In genomic region chr2:12624911-12625598, GRCh38 we compare ENCODE assay signal across 18 cellular contexts.
DNase-seq lines count a peak whose midpoint lies in the region; ATAC-seq and TF ChIP-seq lines count a peak whose summit lies in the region.
"Had no signal": no experiment of that assay in that cellular context is flagged by ENCODE, and none has a peak within 500 bp of the region (broad histone marks: within the 10 kb centered on the region; RNA-seq: fewer than 3 reads in every experiment).

No MANE protein-coding gene starts in this region.

- no peaks in the 10 kb centered on the region for H3K9me2 ChIP-seq in PC-9 (ENCODE audit: insufficient read depth)

- H3K27me3 ChIP-seq in HUES48 (ENCODE audit: control insufficient read depth, insufficient read depth, low read length) (no peaks in the 10 kb centered on the region), PC-9 (ENCODE audit: insufficient read depth, low read depth) (no peaks in the 10 kb centered on the region), neural progenitor cell (no peaks in the 10 kb centered on the region), prostate gland (replicated peaks; ENCODE audit: insufficient read depth) (no peaks in the 10 kb centered on the region), psoas muscle (ENCODE audit: insufficient read depth in 3 of 3, low read length in 2 of 3) (no peaks in the 10 kb centered on the region)
- H3K27me3 ChIP-seq: esophagus muscularis mucosa, tibial nerve had no signal

- H3K9ac ChIP-seq in HUES48 (ENCODE audit: low read depth, low read length) (no peak overlapping the region), neural progenitor cell (no peak overlapping the region)

- H3K27ac Mint-ChIP-seq in neural progenitor cell: no peak overlapping the region
- H3K27ac Mint-ChIP-seq: activated CD4-positive, alpha-beta T cell treated with anti-CD3 and anti-CD28 coated beads, Interleukin-2, amount 10 ng/mL, durations not matched to agents 7 days and 5 days; stimulated activated naive CD8-positive, alpha-beta T cell treated with anti-CD3 and anti-CD28 coated beads, Interleukin-15, Interleukin-2, amounts not matched to agents 100 ng/mL and 50 ng/mL, for 24 hours had no signal

- H3F3A ChIP-seq in PC-9 (ENCODE audit: insufficient read depth, low read depth): no peaks in the 10 kb centered on the region
- peaks cover 14% of the 10 kb centered on the region for H3F3A ChIP-seq in neural progenitor cell (ENCODE audit: low read depth)

- POLR2A ChIA-PET in PC-9 (lab: Charles Lee; ENCODE audit: unreplicated experiment): no interaction called here

- BruUV-seq in PC-9 (replicated peaks; lab: Mats Ljungman, UMichigan): no TSS peak

- no peaks in the 10 kb centered on the region for H3K36me3 Mint-ChIP-seq in neural progenitor cell

- DNase-seq in PC-9 (no peak), iPS DF 19.7 (ENCODE audit: low read depth, low spot score) (peak; percentile 40), neural progenitor cell (ENCODE audit: low spot score) (peak; percentile 67), prostate gland (ENCODE audit: low spot score) (no peak), psoas muscle (no peak)
- no peak for DNase-seq in activated CD4-positive, alpha-beta T cell treated with anti-CD3 and anti-CD28 coated beads, Interleukin-2, amount 50 U/mL, for 48 hours
- DNase-seq: activated CD4-positive, alpha-beta T cell treated with anti-CD3 and anti-CD28 coated beads, Interleukin-2, amount 10 ng/mL, durations not matched to agents 7 days and 5 days; activated CD8-positive, alpha-beta memory T cell treated with anti-CD3 and anti-CD28 coated beads, Interleukin-2, amount 50 U/mL, for 48 hours; activated effector memory CD4-positive, alpha-beta T cell treated with anti-CD3 and anti-CD28 coated beads, Interleukin-2, amount 50 U/mL, for 16 hours; AML-193; effector CD4-positive, alpha-beta T cell; kidney; posterior cingulate gyrus; stimulated activated CD4-positive, alpha-beta T cell treated with anti-CD3 and anti-CD28 coated beads, Interleukin-2, amount 100 ng/mL, for 24 hours had no signal

- peaks cover 14% of the 10 kb centered on the region for H3K4me1 Mint-ChIP-seq in neural progenitor cell

- ATAC-seq in psoas muscle: no peak

- peaks cover 25% of the 10 kb centered on the region for H3K4me1 ChIP-seq in HUES48 (ENCODE audit: control insufficient read depth, insufficient read depth, low read length)
- H3K4me1 ChIP-seq in PC-9 (replicated peaks; ENCODE audit: insufficient read depth): no peaks in the 10 kb centered on the region
- peaks cover 14% of the 10 kb centered on the region for H3K4me1 ChIP-seq in neural progenitor cell
- H3K4me1 ChIP-seq in prostate gland (replicated peaks): no peaks in the 10 kb centered on the region
- H3K4me1 ChIP-seq in psoas muscle: no peaks in the 10 kb centered on the region

- no peaks in the 10 kb centered on the region for H3K9me3 Mint-ChIP-seq in neural progenitor cell
- H3K9me3 Mint-ChIP-seq: activated CD4-positive, alpha-beta T cell treated with anti-CD3 and anti-CD28 coated beads, Interleukin-2, amount 10 ng/mL, durations not matched to agents 7 days and 5 days; stimulated activated naive CD8-positive, alpha-beta T cell treated with anti-CD3 and anti-CD28 coated beads, Interleukin-15, Interleukin-2, amounts not matched to agents 100 ng/mL and 50 ng/mL, for 24 hours had no signal

- peak overlapping the region; percentile 13; the same call in 1 of the 2 replicates for H3K4me3 ChIP-seq in HUES48 (ENCODE audit: low read depth, low read length)
- no peak overlapping the region for H3K4me3 ChIP-seq in PC-9
- H3K4me3 ChIP-seq in neural progenitor cell: no peak overlapping the region
- H3K4me3 ChIP-seq in prostate gland: no peak overlapping the region
- H3K4me3 ChIP-seq in psoas muscle: no peak overlapping the region
- H3K4me3 ChIP-seq: esophagus muscularis mucosa, tibial nerve had no signal

- H3K27ac ChIP-seq in HUES48 (ENCODE audit: low read depth, low read length) (peak overlapping the region; percentile 79), PC-9 (no peak overlapping the region), neural progenitor cell (peak overlapping the region; percentile 42), prostate gland (no peak overlapping the region), psoas muscle (no peak overlapping the region)
- H3K27ac ChIP-seq: esophagus muscularis mucosa, tibial nerve had no signal

- H3K27me3 Mint-ChIP-seq in neural progenitor cell (ENCODE audit: insufficient read depth, low read depth): no peaks in the 10 kb centered on the region
- H3K27me3 Mint-ChIP-seq: activated CD4-positive, alpha-beta T cell treated with anti-CD3 and anti-CD28 coated beads, Interleukin-2, amount 10 ng/mL, durations not matched to agents 7 days and 5 days; stimulated activated naive CD8-positive, alpha-beta T cell treated with anti-CD3 and anti-CD28 coated beads, Interleukin-15, Interleukin-2, amounts not matched to agents 100 ng/mL and 50 ng/mL, for 24 hours had no signal

- no peak overlapping the region for H3K4me2 ChIP-seq in PC-9
- peak overlapping the region; percentile 61 for H3K4me2 ChIP-seq in neural progenitor cell

- 76% methylated on average over 5 of the region's 5 CpGs for WGBS in prostate gland
- 77 to 87% (median 83%) methylated on average over 5 of the region's 5 CpGs for WGBS in psoas muscle, 3 donors

- H3K9me3 ChIP-seq in HUES48 (ENCODE audit: control insufficient read depth, insufficient read depth, low read length): no peaks in the 10 kb centered on the region
- no peaks in the 10 kb centered on the region for H3K9me3 ChIP-seq in PC-9 (ENCODE audit: insufficient read depth, low read depth)
- H3K9me3 ChIP-seq in neural progenitor cell (ENCODE audit: low read depth): no peaks in the 10 kb centered on the region
- H3K9me3 ChIP-seq in prostate gland: no peaks in the 10 kb centered on the region
- no peaks in the 10 kb centered on the region for H3K9me3 ChIP-seq in psoas muscle
- H3K9me3 ChIP-seq: esophagus muscularis mucosa, tibial nerve had no signal

- no peak overlapping the region for H3K4me3 Mint-ChIP-seq in neural progenitor cell
- H3K4me3 Mint-ChIP-seq: activated CD4-positive, alpha-beta T cell treated with anti-CD3 and anti-CD28 coated beads, Interleukin-2, amount 10 ng/mL, durations not matched to agents 7 days and 5 days; stimulated activated naive CD8-positive, alpha-beta T cell treated with anti-CD3 and anti-CD28 coated beads, Interleukin-15, Interleukin-2, amounts not matched to agents 100 ng/mL and 50 ng/mL, for 24 hours had no signal

- no peak for TF ChIP-seq CTCF in PC-9 (conservative IDR thresholded peaks at IDR 0.05)
- no peak for TF ChIP-seq CTCF in neural progenitor cell (IDR thresholded peaks at IDR 0.05)
- no peak for TF ChIP-seq CTCF in prostate gland (IDR thresholded peaks at IDR 0.05)
- TF ChIP-seq CTCF in psoas muscle (IDR thresholded peaks at IDR 0.05): no peak

- CTCF ChIA-PET in PC-9 (lab: Charles Lee): no interaction called here

- H3K79me2 ChIP-seq in PC-9 (ENCODE audit: low read depth) (no peaks in the 10 kb centered on the region), neural progenitor cell (ENCODE audit: low read depth) (no peaks in the 10 kb centered on the region)

- H2AFZ ChIP-seq in PC-9 (peak overlapping the region; percentile 25; the same call in 1 of the 2 replicates), neural progenitor cell (replicated peaks) (no peak overlapping the region)

- intact Hi-C loops in PC-9 (cut with micrococcal nuclease; ENCODE audit: unreplicated experiment): no loop called here
- intact Hi-C loops in prostate gland (cut with DNase I): no loop called here
- intact Hi-C loops in psoas muscle (cut with DNase I): no loop called here

- TF ChIP-seq POLR2A in prostate gland (IDR thresholded peaks at IDR 0.05): no peak

- H4K20me1 ChIP-seq in PC-9 (ENCODE audit: insufficient read depth) (no peaks in the 10 kb centered on the region), neural progenitor cell (ENCODE audit: low read depth) (no peaks in the 10 kb centered on the region)

- no peaks in the 10 kb centered on the region for H3K36me3 ChIP-seq in HUES48 (ENCODE audit: control insufficient read depth, insufficient read depth, low read length)
- no peaks in the 10 kb centered on the region for H3K36me3 ChIP-seq in PC-9 (ENCODE audit: low read depth)
- no peaks in the 10 kb centered on the region for H3K36me3 ChIP-seq in neural progenitor cell
- H3K36me3 ChIP-seq in prostate gland: no peaks in the 10 kb centered on the region
- no peaks in the 10 kb centered on the region for H3K36me3 ChIP-seq in psoas muscle (ENCODE audit: insufficient read depth in 1 of 2, low read depth in 1 of 2)
- H3K36me3 ChIP-seq: esophagus muscularis mucosa, tibial nerve had no signal

Comparison
In these comparisons a context has a peak if more than half of its experiments do, and no peak if none do; other contexts are left out.
1. H3K27ac ChIP-seq: peak in HUES48 (single experiment) and neural progenitor cell (single experiment); none in PC-9 (single experiment), prostate gland (0 of 2) and psoas muscle (single experiment).
2. DNase-seq: peak in iPS DF 19.7 (single experiment) and neural progenitor cell (single experiment); none in PC-9 (0 of 2), prostate gland (single experiment), activated CD4-positive, alpha-beta T cell treated with anti-CD3 and anti-CD28 coated beads, Interleukin-2, amount 50 U/mL, for 48 hours (0 of 2) and psoas muscle (0 of 2).